31 cellular contexts compared by ENCODE assay signal in genomic region chrY:7056886-7057285, GRCh38.
"Had no signal": no experiment of that assay in that cellular context is flagged by ENCODE, and none has a peak within 500 bp of the region (broad histone marks: within the 10 kb centered on the region; RNA-seq: fewer than 3 reads in every experiment).

No MANE protein-coding gene starts in this region.

- H3K4me1 ChIP-seq: body of pancreas had no signal

- H3K36me3 ChIP-seq: MG63 had no signal

- H3K4me3 ChIP-seq: body of pancreas, MG63, PC-9 had no signal

- ATAC-seq: activated CD8-positive, alpha-beta T cell treated with anti-CD3 and anti-CD28 coated beads for 36 hours; activated T-cell treated with anti-CD3 and anti-CD28 coated beads, Interleukin-2, amount 50 U/mL, for 72 hours; body of pancreas; Right ventricle myocardium inferior had no signal

- H2AFZ ChIP-seq: PC-9 had no signal

- H3K27me3 ChIP-seq: body of pancreas, MG63 had no signal

- H3K9me3 ChIP-seq: body of pancreas, MG63 had no signal

- FAIRE-seq: astrocyte, RCC 7860, TTC549 had no signal

- DNase-seq: activated CD4-positive, alpha-beta T cell treated with anti-CD3 and anti-CD28 coated beads, Interleukin-2, amount 10 ng/mL, durations not matched to agents 24 days and 14 days; activated CD4-positive, alpha-beta T cell treated with anti-CD3 and anti-CD28 coated beads, Interleukin-2, amount 50 U/mL, for 4 hours; activated CD8-positive, alpha-beta T cell treated with anti-CD3 and anti-CD28 coated beads for 36 hours; activated gamma-delta T cell; activated naive CD4-positive, alpha-beta T cell treated with Interleukin-2 at 50 U/mL for 16 hours; activated naive CD8-positive, alpha-beta T cell treated with anti-CD3 and anti-CD28 coated beads, Interleukin-2, amount 10 ng/mL, durations not matched to agents 7 days and 5 days; activated T-cell treated with anti-CD3 and anti-CD28 coated beads, Interleukin-2, amount 50 U/mL, for 1 hour; amygdala; body of pancreas; central memory CD4-positive, alpha-beta T cell; MG63; NCI-H1048; NCI-H1105 treated with DMSO at 0.1 percent for 48 hours; NCI-H1436 treated with DMSO at 0.1 percent for 48 hours; NCI-H1694 treated with DMSO at 0.1 percent for 48 hours; NCI-H2029; NCI-H2107; NCI-H2171; NCI-H510A; NCI-H526; NCI-H748 treated with DMSO at 0.1 percent for 48 hours; NK-92 treated with Interleukin-12 subunit alpha and Interleukin-12 subunit beta, amount 100 ng/mL, for 24 hours; PC-9; SIG-M5; SW 1271 had no signal

- H3K4me2 ChIP-seq: PC-9 had no signal

- H3K27ac ChIP-seq: body of pancreas, PC-9, RWPE1 had no signal
